1 cellular context compared by ENCODE assay signal in the genomic region with DNA sequence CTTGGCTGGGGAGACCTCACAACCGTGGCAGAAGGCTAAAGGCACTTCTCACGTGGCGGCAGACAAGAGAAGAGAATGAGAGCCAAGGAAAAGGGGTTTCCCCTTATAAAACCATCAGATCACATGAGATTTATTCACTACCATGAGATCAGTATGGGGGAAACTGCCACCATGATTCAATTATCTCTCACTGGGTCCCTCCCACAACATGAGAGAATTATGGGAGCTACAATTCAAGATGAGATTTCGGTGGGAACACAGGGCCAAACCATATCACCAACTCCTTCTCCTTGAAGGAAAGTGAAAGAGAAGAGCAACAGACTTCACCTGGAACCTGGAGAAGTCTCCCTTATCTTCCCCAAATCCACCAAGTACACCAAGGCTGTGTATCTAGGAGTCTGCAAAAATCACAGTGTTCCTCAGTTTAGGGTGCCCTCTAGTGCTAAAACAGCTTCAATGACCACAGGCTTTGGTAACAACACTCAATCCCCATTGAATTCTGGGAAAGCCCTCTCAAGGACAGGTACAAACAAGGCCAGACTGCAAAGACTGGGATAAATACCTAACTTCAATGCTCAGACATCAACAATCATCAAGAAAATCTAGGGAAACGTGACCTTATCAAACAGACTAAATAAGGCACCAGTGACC.
TF ChIP-seq lines count a peak whose summit lies in the region.

No MANE protein-coding gene starts in this region.

TF ChIP-seq in HCT116, 20 proteins besides CTCF, POLR2A, EP300 and RAD21 (continued from another document):
- TF ChIP-seq, protein P1, sequence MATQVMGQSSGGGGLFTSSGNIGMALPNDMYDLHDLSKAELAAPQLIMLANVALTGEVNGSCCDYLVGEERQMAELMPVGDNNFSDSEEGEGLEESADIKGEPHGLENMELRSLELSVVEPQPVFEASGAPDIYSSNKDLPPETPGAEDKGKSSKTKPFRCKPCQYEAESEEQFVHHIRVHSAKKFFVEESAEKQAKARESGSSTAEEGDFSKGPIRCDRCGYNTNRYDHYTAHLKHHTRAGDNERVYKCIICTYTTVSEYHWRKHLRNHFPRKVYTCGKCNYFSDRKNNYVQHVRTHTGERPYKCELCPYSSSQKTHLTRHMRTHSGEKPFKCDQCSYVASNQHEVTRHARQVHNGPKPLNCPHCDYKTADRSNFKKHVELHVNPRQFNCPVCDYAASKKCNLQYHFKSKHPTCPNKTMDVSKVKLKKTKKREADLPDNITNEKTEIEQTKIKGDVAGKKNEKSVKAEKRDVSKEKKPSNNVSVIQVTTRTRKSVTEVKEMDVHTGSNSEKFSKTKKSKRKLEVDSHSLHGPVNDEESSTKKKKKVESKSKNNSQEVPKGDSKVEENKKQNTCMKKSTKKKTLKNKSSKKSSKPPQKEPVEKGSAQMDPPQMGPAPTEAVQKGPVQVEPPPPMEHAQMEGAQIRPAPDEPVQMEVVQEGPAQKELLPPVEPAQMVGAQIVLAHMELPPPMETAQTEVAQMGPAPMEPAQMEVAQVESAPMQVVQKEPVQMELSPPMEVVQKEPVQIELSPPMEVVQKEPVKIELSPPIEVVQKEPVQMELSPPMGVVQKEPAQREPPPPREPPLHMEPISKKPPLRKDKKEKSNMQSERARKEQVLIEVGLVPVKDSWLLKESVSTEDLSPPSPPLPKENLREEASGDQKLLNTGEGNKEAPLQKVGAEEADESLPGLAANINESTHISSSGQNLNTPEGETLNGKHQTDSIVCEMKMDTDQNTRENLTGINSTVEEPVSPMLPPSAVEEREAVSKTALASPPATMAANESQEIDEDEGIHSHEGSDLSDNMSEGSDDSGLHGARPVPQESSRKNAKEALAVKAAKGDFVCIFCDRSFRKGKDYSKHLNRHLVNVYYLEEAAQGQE (IDR thresholded peaks at IDR 0.05; ENCODE audit: low read depth): no peak
- TF ChIP-seq SP1 (IDR thresholded peaks at IDR 0.05; ENCODE audit: low read depth): no peak
